13 cellular contexts compared by ENCODE assay signal in the genomic region with DNA sequence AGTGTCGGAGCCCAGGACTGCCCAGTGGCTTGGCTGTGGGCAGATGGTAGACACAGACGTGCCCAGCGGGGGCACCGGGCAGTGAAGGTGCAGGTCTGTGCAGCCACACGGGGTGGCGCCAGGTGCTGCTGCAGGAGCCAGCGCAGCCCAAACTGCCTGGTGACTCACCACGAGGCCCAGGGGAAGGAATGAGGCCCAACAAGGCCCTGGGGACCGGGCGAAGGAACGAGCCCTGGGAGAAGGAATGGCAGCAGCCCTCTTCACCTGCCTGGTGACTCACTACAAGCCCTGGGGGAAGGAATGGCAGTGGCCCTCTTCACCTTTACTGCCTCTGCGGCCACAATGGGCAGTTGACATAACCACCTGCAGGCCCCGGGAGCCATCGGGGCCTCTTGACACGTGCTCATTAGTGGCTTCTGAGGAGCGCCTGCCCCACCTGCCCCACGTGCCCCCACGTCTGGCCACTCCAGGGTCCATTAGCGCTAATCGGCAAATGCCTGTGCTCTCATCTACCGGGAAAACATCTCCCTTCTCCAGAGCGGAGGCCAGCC. TPM values are rescaled to one million over a fixed set of nuclear protein-coding genes. Genes with fewer than 3 reads are reported as not detected.
DNase-seq lines count a peak whose midpoint lies in the region; ATAC-seq and TF ChIP-seq lines count a peak whose summit lies in the region.
"Had no signal": no experiment of that assay in that cellular context is flagged by ENCODE, and none has a peak within 500 bp of the region (broad histone marks: within the 10 kb centered on the region; RNA-seq: fewer than 3 reads in every experiment).

No MANE protein-coding gene starts in this region.

- TF ChIP-seq CTCF in mammary epithelial cell (conservative IDR thresholded peaks at IDR 0.05 in 1 of 2, IDR thresholded peaks at IDR 0.05 in 1 of 2; ENCODE audit: extremely low read depth in 1 of 2, insufficient read depth in 1 of 2, low read depth in 1 of 2, low read length in 2 of 2) (peak; percentile 38 to 52), thoracic aorta (IDR thresholded peaks at IDR 0.05) (no peak)

- H3K4me1 ChIP-seq in mammary epithelial cell (ENCODE audit: insufficient read depth, low read length) (peaks cover 25% of the 10 kb centered on the region), thoracic aorta (ENCODE audit: control insufficient read depth in 1 of 2, low read depth in 2 of 2) (no peaks in the 10 kb centered on the region)
- H3K4me1 ChIP-seq: ascending aorta, vagina had no signal

- 67% methylated on average over 18 of the region's 22 CpGs for WGBS in mammary epithelial cell (ENCODE audit: low coverage, missing lambda C conversion rate)

- no peaks in the 10 kb centered on the region for H3K79me2 ChIP-seq in mammary epithelial cell (ENCODE audit: insufficient read depth, low read length)

- peaks cover 1% of the 10 kb centered on the region for H3K4me1 Mint-ChIP-seq in activated CD4-positive, alpha-beta T cell treated with anti-CD3 and anti-CD28 coated beads for 36 hours

- in situ Hi-C loops in mammary epithelial cell (cut with MboI; ENCODE audit: low sequenced_read_pairs in 2 of 2), result no loop called here

- no peak overlapping the region for H3K4me3 Mint-ChIP-seq in activated CD4-positive, alpha-beta T cell treated with anti-CD3 and anti-CD28 coated beads for 36 hours
- H3K4me3 Mint-ChIP-seq: effector memory CD8-positive, alpha-beta T cell had no signal

- H3K36me3 Mint-ChIP-seq in activated CD4-positive, alpha-beta T cell treated with anti-CD3 and anti-CD28 coated beads for 36 hours (ENCODE audit: low read depth), result peaks cover 17% of the 10 kb centered on the region

- no peak overlapping the region for H3K27ac Mint-ChIP-seq in activated CD4-positive, alpha-beta T cell treated with anti-CD3 and anti-CD28 coated beads for 36 hours
- H3K27ac Mint-ChIP-seq: effector memory CD8-positive, alpha-beta T cell had no signal

- DNase-seq in activated CD4-positive, alpha-beta T cell treated with anti-CD3 and anti-CD28 coated beads for 36 hours, result no peak
- no peak for DNase-seq in activated CD4-positive, alpha-beta T cell treated with anti-CD3 and anti-CD28 coated beads, Interleukin-2, amount 50 U/mL, for 1 hour
- DNase-seq in mammary epithelial cell, result peak; percentile 78
- no peak for DNase-seq in thoracic aorta (ENCODE audit: low spot score)
- DNase-seq in middle frontal gyrus (ENCODE audit: extremely low spot score, low spot score), result no peak
- DNase-seq: ACHN; activated T-cell treated with anti-CD3 and anti-CD28 coated beads, Interleukin-2, amount 50 U/mL, for 1 hour; effector memory CD8-positive, alpha-beta T cell had no signal

- H3K9me3 ChIP-seq in mammary epithelial cell (replicated peaks; ENCODE audit: insufficient read depth, low read length), result no peaks in the 10 kb centered on the region
- no peaks in the 10 kb centered on the region for H3K9me3 ChIP-seq in thoracic aorta
- H3K9me3 ChIP-seq: ascending aorta, vagina had no signal

- no peaks in the 10 kb centered on the region for H3K27me3 Mint-ChIP-seq in activated CD4-positive, alpha-beta T cell treated with anti-CD3 and anti-CD28 coated beads for 36 hours
- H3K27me3 Mint-ChIP-seq: effector memory CD8-positive, alpha-beta T cell had no signal

- no peak overlapping the region for H3K9ac ChIP-seq in mammary epithelial cell (ENCODE audit: insufficient read depth, low read length)

- H4K20me1 ChIP-seq in mammary epithelial cell (ENCODE audit: insufficient read depth, low read length), result no peaks in the 10 kb centered on the region

- intact Hi-C loops in activated CD4-positive, alpha-beta T cell treated with anti-CD3 and anti-CD28 coated beads for 36 hours (cut with DNase I, micrococcal nuclease), result no loop called here
- intact Hi-C loops in mammary epithelial cell (cut with micrococcal nuclease), result loop anchor here (2.0 kb wide), 1 partner anchor 35 kb away; no protein-coding TSS in a partner anchor

- H2AFZ ChIP-seq in mammary epithelial cell (ENCODE audit: low read depth, low read length), result no peak overlapping the region

- H3K27me3 ChIP-seq in mammary epithelial cell (ENCODE audit: insufficient read depth, low read length) (no peaks in the 10 kb centered on the region), thoracic aorta (replicated peaks; ENCODE audit: insufficient read depth) (no peaks in the 10 kb centered on the region)
- H3K27me3 ChIP-seq: ascending aorta, vagina had no signal

- CTCF ChIA-PET in activated CD4-positive, alpha-beta T cell treated with anti-CD3 and anti-CD28 coated beads for 36 hours (lab: Charles Lee), result no interaction called here
- CTCF ChIA-PET in mammary epithelial cell (lab: Charles Lee; ENCODE audit: low non-redundant PET), result no interaction called here

- peak; percentile 33 for ATAC-seq in activated CD4-positive, alpha-beta T cell treated with anti-CD3 and anti-CD28 coated beads for 36 hours
- ATAC-seq in thoracic aorta (ENCODE audit: insufficient number of reproducible peaks, low FRiP score, low read depth), result peak; percentile 19
- no peak for ATAC-seq in HG03280 (IDR thresholded peaks at IDR 0.05; ENCODE audit: unreplicated experiment)
- ATAC-seq: effector memory CD8-positive, alpha-beta T cell; sciatic nerve had no signal

- H3K4me2 ChIP-seq in mammary epithelial cell (ENCODE audit: insufficient read depth, low read depth, low read length), result no peak overlapping the region

- no peak overlapping the region for H3K27ac ChIP-seq in mammary epithelial cell (ENCODE audit: insufficient read depth, low read depth, low read length)
- no peak overlapping the region for H3K27ac ChIP-seq in thoracic aorta
- H3K27ac ChIP-seq: ascending aorta, vagina had no signal

- no TSS peak for BruUV-seq in mammary epithelial cell (replicated peaks; lab: Mats Ljungman, UMichigan)

- H3K36me3 ChIP-seq in mammary epithelial cell (ENCODE audit: insufficient read depth, low read length) (peaks cover 2% of the 10 kb centered on the region), thoracic aorta (peaks cover 66% of the 10 kb centered on the region)

- no peaks in the 10 kb centered on the region for H3K9me3 Mint-ChIP-seq in activated CD4-positive, alpha-beta T cell treated with anti-CD3 and anti-CD28 coated beads for 36 hours (ENCODE audit: low read depth)
- H3K9me3 Mint-ChIP-seq: effector memory CD8-positive, alpha-beta T cell had no signal

- POLR2A ChIA-PET in activated CD4-positive, alpha-beta T cell treated with anti-CD3 and anti-CD28 coated beads for 36 hours (lab: Charles Lee), result no interaction called here

- dilution Hi-C loops in mammary epithelial cell (cut with HindIII; ENCODE audit: low sequenced_read_pairs), result no loop called here

- H3K4me3 ChIP-seq in mammary epithelial cell (replicated peaks in 1 of 3; ENCODE audit: insufficient read depth in 1 of 3, low read depth in 2 of 3, low read length in 3 of 3) (no peak overlapping the region), thoracic aorta (no peak overlapping the region)
- H3K4me3 ChIP-seq: ascending aorta, vagina had no signal

RNA-seq across cellular contexts. Expression of a gene that starts 9.3 kb away (rescaled TPM):
- total RNA-seq in activated CD4-positive, alpha-beta T cell treated with anti-CD3 and anti-CD28 coated beads for 36 hours, result 10 to 100 TPM; 52.6 to 70.3 TPM
- total RNA-seq in mammary epithelial cell, result 10 to 100 TPM; 22.5 to 36.1 TPM
- 21.7 TPM for polyA plus RNA-seq in mammary epithelial cell
- polyA minus RNA-seq in mammary epithelial cell, result 15.7 TPM
- total RNA-seq in thoracic aorta, result 10 to 100 TPM; 29.1 to 38.0 TPM

RNA-seq across cellular contexts. Expression of a gene that starts 9.5 kb away (rescaled TPM):
- total RNA-seq in activated CD4-positive, alpha-beta T cell treated with anti-CD3 and anti-CD28 coated beads for 36 hours, result not detected
- total RNA-seq in mammary epithelial cell (not detected), thoracic aorta (not detected)
- not detected for polyA plus RNA-seq in mammary epithelial cell
- not detected for polyA minus RNA-seq in mammary epithelial cell
- total RNA-seq: ascending aorta, RPMI7951, sciatic nerve, vagina had no signal

RNA-seq across cellular contexts. Expression of a gene that starts 24.3 kb away (rescaled TPM):
- 1 to 10 TPM in 1 of 2 experiments, under 1 TPM in 1; 0.79 to 1.5 TPM for total RNA-seq in activated CD4-positive, alpha-beta T cell treated with anti-CD3 and anti-CD28 coated beads for 36 hours
- total RNA-seq in mammary epithelial cell, result 1 to 10 TPM in 1 of 2 donors, under 1 TPM in 1; 0.50 to 1.3 TPM
- 1.0 TPM for polyA plus RNA-seq in mammary epithelial cell
- not detected for polyA minus RNA-seq in mammary epithelial cell
- total RNA-seq in thoracic aorta, result 100 to 1,000 TPM; 472 to 781 TPM

RNA-seq across cellular contexts. Expression of a gene that starts 29.3 kb away (rescaled TPM):
- 10 to 100 TPM; 73.7 to 83.3 TPM for total RNA-seq in activated CD4-positive, alpha-beta T cell treated with anti-CD3 and anti-CD28 coated beads for 36 hours
- total RNA-seq in mammary epithelial cell (10 to 100 TPM; 39.3 to 53.1 TPM), thoracic aorta (10 to 100 TPM; 37.6 to 42.4 TPM)
- polyA plus RNA-seq in mammary epithelial cell, result 40.1 TPM
- polyA minus RNA-seq in mammary epithelial cell, result 24.4 TPM

RNA-seq across cellular contexts. Expression of a gene that starts 31.6 kb away (rescaled TPM):
- total RNA-seq in activated CD4-positive, alpha-beta T cell treated with anti-CD3 and anti-CD28 coated beads for 36 hours, result not detected
- not detected for total RNA-seq in mammary epithelial cell
- polyA plus RNA-seq in mammary epithelial cell, result not detected
- not detected for polyA minus RNA-seq in mammary epithelial cell
- under 1 TPM in 1 of 2 donors, not detected in 1; 0.41 TPM for total RNA-seq in thoracic aorta
- total RNA-seq: ascending aorta, RPMI7951, vagina had no signal

Comparison
In these comparisons a context has a peak if more than half of its experiments do, and no peak if none do; other contexts are left out.
1. RNA of a gene that starts 24.3 kb away (total RNA-seq): 472 to 781 TPM in thoracic aorta; 0.79 to 1.5 TPM in activated CD4-positive, alpha-beta T cell treated with anti-CD3 and anti-CD28 coated beads for 36 hours and 0.50 to 1.3 TPM in mammary epithelial cell; every median in the first group is over 100 times any median in the second.